Comparison of ENCODE assay signal across 8 cellular contexts in the genomic region with DNA sequence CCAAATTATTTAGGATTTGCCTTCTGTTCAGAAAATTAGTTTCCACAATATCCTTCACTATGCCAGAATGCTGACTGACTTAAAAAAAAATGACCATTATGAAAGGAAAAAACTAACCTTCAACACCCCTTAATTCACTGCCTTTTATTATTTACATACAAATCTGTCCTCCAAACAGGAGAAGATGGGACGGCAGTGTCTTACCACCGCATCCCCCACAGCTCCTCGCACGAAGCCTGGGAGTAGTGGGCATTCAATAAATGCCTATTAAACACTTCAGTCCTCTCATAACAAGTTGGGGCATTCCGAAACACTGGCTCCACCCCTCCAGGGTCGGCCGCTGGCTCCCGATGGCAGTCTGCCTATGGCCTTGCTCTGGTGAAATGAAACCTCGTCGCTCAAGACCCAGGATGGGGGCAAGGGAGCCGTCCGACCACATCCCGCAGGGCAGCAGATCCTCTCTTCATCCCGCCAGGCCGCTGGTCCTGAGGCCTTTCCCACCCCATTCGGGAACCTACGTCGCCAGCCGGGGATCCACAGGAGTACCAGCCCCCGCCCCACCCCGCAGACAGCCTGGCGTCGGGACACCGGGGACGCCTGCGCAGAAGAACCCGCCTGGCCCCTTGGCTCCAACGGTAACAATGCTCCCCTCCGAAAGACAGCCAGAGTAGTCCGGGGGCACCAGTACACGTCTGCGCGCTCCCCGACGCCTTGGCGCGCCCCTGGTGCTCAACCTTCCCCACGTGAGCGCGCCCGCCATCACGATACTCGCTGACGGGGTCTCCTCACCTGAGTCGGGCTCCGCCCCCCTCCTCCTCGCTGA. TPM values are rescaled to one million over a fixed set of nuclear protein-coding genes. Genes with fewer than 3 reads are reported as not detected.
A peak's percentile ranks its signal among the peaks of the same experiment; 100 is the strongest.
DNase-seq lines count a peak whose midpoint lies in the region; ATAC-seq and TF ChIP-seq lines count a peak whose summit lies in the region.

No MANE protein-coding gene starts in this region.

- H3K27ac ChIP-seq in CD4-positive, alpha-beta T cell (ENCODE audit: low read depth, low read length): peak overlapping the region; percentile 90
- H3K27ac ChIP-seq in OCI-LY7 (ENCODE audit: low read depth, low read length, poor library complexity, severe bottlenecking) (peak overlapping the region; percentile 74), upper lobe of right lung (peak overlapping the region; percentile 98)

- H3K36me3 Mint-ChIP-seq in CD4-positive, alpha-beta T cell (ENCODE audit: low read depth): peaks cover 20% of the 10 kb centered on the region

- peaks cover 13% of the 10 kb centered on the region; the same call in 1 of the 2 replicates for H4K20me1 ChIP-seq in OCI-LY7 (ENCODE audit: insufficient read depth, low read length)

- no peaks in the 10 kb centered on the region for H3K9me2 ChIP-seq in OCI-LY7 (ENCODE audit: insufficient read depth, low read length)

- H3K4me3 ChIP-seq in OCI-LY7 (ENCODE audit: low read depth, low read length, poor library complexity, severe bottlenecking): peak overlapping the region; percentile 89
- H3K4me3 ChIP-seq in upper lobe of right lung: peak overlapping the region; percentile 95

- no peaks in the 10 kb centered on the region for H3K27me3 ChIP-seq in CD4-positive, alpha-beta T cell (ENCODE audit: control insufficient read depth, insufficient read depth, low read length)
- H3K27me3 ChIP-seq in upper lobe of right lung: no peaks in the 10 kb centered on the region

- peaks cover 40% of the 10 kb centered on the region for H3K4me1 Mint-ChIP-seq in CD4-positive, alpha-beta T cell (ENCODE audit: low read depth)

- H3K36me3 ChIP-seq in OCI-LY7 (ENCODE audit: insufficient read depth, low read length) (peaks cover 29% of the 10 kb centered on the region), upper lobe of right lung (no peaks in the 10 kb centered on the region)

- no TSS peak for BruUV-seq in OCI-LY7 (replicated peaks; lab: Mats Ljungman, UMichigan)

- no peaks in the 10 kb centered on the region for H3K9me3 ChIP-seq in CD4-positive, alpha-beta T cell (ENCODE audit: control insufficient read depth, low read length)
- H3K9me3 ChIP-seq in OCI-LY7 (ENCODE audit: low read length) (0 out of 2 replicates have a peak, but pooled peaks cover 3% of the 10 kb centered on the region), upper lobe of right lung (no peaks in the 10 kb centered on the region)

- intact Hi-C loops in CD4-positive, alpha-beta T cell (cut with DNase I, micrococcal nuclease): loop anchor here (1.0 to 10.0 kb wide), 10 partner anchors 21 to 1067 kb away; partner anchors contain the start of genes GRHPR (in 2 of the 2), MELK (in 1 of the 2), POLR1E (in 1 of the 2) and TOMM5 (in 1 of the 2)
- intact Hi-C loops in OCI-LY7 (cut with micrococcal nuclease; ENCODE audit: unreplicated experiment) (loop anchor here (2.0 to 10.0 kb wide), 3 partner anchors 42 to 890 kb away; partner anchors contain the start of genes GRHPR and MELK), upper lobe of right lung (cut with DNase I) (no loop called here)

- CTCF ChIA-PET in CD4-positive, alpha-beta T cell (lab: Charles Lee): interaction anchor here (1.2 kb wide), 1 partner anchor 22 kb away, joined by 3 read pairs; no protein-coding TSS in a partner anchor
- CTCF ChIA-PET in OCI-LY7 (lab: Charles Lee; ENCODE audit: unreplicated experiment): interaction anchor here (1.2 kb wide), 1 partner anchor 53 kb away, joined by 3 read pairs; no protein-coding TSS in a partner anchor

- peak overlapping the region; percentile 92 for H3K27ac Mint-ChIP-seq in CD4-positive, alpha-beta T cell

- no peak for TF ChIP-seq CTCF in CD4-positive, alpha-beta T cell (IDR thresholded peaks at IDR 0.05)
- no peak for TF ChIP-seq CTCF in OCI-LY7 (conservative IDR thresholded peaks at IDR 0.05; ENCODE audit: low read length)
- TF ChIP-seq CTCF in upper lobe of right lung (IDR thresholded peaks at IDR 0.05): no peak

- TF ChIP-seq POLR2A in GM19193 (IDR thresholded peaks at IDR 0.05; ENCODE audit: extremely low read depth, insufficient read depth, insufficient read length): peak; percentile 73

- peak; percentile 49 for ATAC-seq in CD4-positive, alpha-beta T cell (ENCODE audit: poor library complexity)
- ATAC-seq in HG03342 (IDR thresholded peaks at IDR 0.05; ENCODE audit: unreplicated experiment) (peak; percentile 32), upper lobe of right lung (peak; percentile 66)

- H3K27me3 Mint-ChIP-seq in CD4-positive, alpha-beta T cell: no peaks in the 10 kb centered on the region

- peaks cover 50% of the 10 kb centered on the region for H3K79me2 ChIP-seq in OCI-LY7 (ENCODE audit: insufficient read depth, low read depth, low read length)

- POLR2A ChIA-PET in CD4-positive, alpha-beta T cell (lab: Charles Lee): interaction anchor here (0.5 to 2.5 kb wide), 9 partner anchors 21 to 345 kb away, joined by 3 to 52 read pairs (median 5); partner anchors contain the start of genes GRHPR, POLR1E, TOMM5 and ZCCHC7
- POLR2A ChIA-PET in OCI-LY7 (lab: Charles Lee): interaction anchor here (0.6 to 2.2 kb wide), 11 partner anchors 10 to 1349 kb away, joined by 3 to 5 read pairs (median 4); partner anchors contain the start of gene POLR1E

- DNase-seq in CD4-positive, alpha-beta T cell: peak in 9 of 10 experiments; percentile 30 to 88 (median 46)
- peak; percentile 60 for DNase-seq in OCI-LY7 (ENCODE audit: low spot score)
- DNase-seq in activated naive CD4-positive, alpha-beta T cell (lab: John Stamatoyannopoulos, UW): peak in 3 of 4 experiments; percentile 76 to 90 (median 88)
- DNase-seq in foreskin melanocyte: peak; percentile 61
- peak; percentile 79 for DNase-seq in occipital lobe (lab: John Stamatoyannopoulos, UW)
- peak; percentile 92 for DNase-seq in upper lobe of right lung

- H3K9me3 Mint-ChIP-seq in CD4-positive, alpha-beta T cell: no peaks in the 10 kb centered on the region

- peaks cover 38% of the 10 kb centered on the region for H3K4me1 ChIP-seq in OCI-LY7 (ENCODE audit: insufficient read depth, low read length, poor library complexity, severe bottlenecking)
- H3K4me1 ChIP-seq in upper lobe of right lung: peaks cover 26% of the 10 kb centered on the region

- H3K4me3 Mint-ChIP-seq in CD4-positive, alpha-beta T cell: peak overlapping the region; percentile 91

- H2AFZ ChIP-seq in OCI-LY7 (ENCODE audit: low read length): peak overlapping the region; percentile 30; the same call in 1 of the 2 replicates

- H3K4me2 ChIP-seq in OCI-LY7 (ENCODE audit: low read length): peak overlapping the region; percentile 79

RNA-seq across cellular contexts. Expression of gene ZBTB5, which starts 0.6 kb away (rescaled TPM):
- total RNA-seq in CD4-positive, alpha-beta T cell: 10 to 100 TPM; 21.3 to 22.0 TPM
- total RNA-seq in OCI-LY7 (2014; rRNA removed; shearing (Covaris generic)): 27.9 and 31.9 TPM in 2 replicates
- total RNA-seq in OCI-LY7 (2022): 20.2 and 23.9 TPM in 2 replicates
- total RNA-seq in occipital lobe: 22.5 TPM
- total RNA-seq in upper lobe of right lung: 10.1 TPM

RNA-seq across cellular contexts. Expression of gene POLR1E, which starts 21.1 kb away (rescaled TPM):
- 10 to 100 TPM; 28.9 to 29.7 TPM for total RNA-seq in CD4-positive, alpha-beta T cell
- 41.0 and 44.3 TPM in 2 replicates for total RNA-seq in OCI-LY7 (2014; rRNA removed; shearing (Covaris generic))
- total RNA-seq in OCI-LY7 (2022): 40.5 and 47.6 TPM in 2 replicates
- 46.0 TPM for total RNA-seq in occipital lobe
- 16.6 TPM for total RNA-seq in upper lobe of right lung

RNA-seq across cellular contexts. Expression of gene GRHPR, which starts 42.1 kb away (rescaled TPM):
- total RNA-seq in CD4-positive, alpha-beta T cell: 10 to 100 TPM; 29.0 to 29.6 TPM
- total RNA-seq in OCI-LY7 (2014; rRNA removed; shearing (Covaris generic)): 135 and 148 TPM in 2 replicates
- total RNA-seq in OCI-LY7 (2022) (105 and 106 TPM in 2 replicates), occipital lobe (61.6 TPM), upper lobe of right lung (65.0 TPM)

Comparison
In these comparisons a context has a peak if more than half of its experiments do, and no peak if none do; other contexts are left out.
1. Peak in every context shown above with its lines: DNase-seq, ATAC-seq, H3K4me3 ChIP-seq and H3K27ac ChIP-seq.